In the genomic region with DNA sequence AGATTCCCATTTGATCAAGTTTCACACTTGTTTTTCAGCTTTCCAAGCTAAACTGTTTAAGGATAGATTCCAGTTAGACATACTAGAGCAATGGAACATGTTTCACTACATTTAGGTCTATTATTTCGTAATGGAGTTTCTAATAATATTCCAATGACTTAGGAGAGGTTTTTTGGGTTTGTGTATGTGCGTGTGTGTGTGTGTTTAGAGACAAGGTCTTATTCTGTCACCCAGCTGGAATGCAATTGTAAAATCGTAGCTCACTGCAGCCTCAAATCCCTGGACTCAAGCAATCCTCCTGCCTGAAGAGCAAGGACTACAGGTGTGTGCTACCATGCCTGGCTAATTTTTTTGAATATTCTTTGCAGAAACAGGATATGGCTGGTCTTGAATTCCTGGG, we compare ENCODE assay signal across 21 cellular contexts.
"Had no signal": no experiment of that assay in that cellular context is flagged by ENCODE, and none has a peak within 500 bp of the region (broad histone marks: within the 10 kb centered on the region; RNA-seq: fewer than 3 reads in every experiment).

No MANE protein-coding gene starts in this region.

- H3K4me3 Mint-ChIP-seq: activated naive CD4-positive, alpha-beta T cell treated with anti-CD3 and anti-CD28 coated beads, Interleukin-2, amount 10 ng/mL, durations not matched to agents 7 days and 5 days; activated naive CD8-positive, alpha-beta T cell treated with anti-CD3 and anti-CD28 coated beads, Interleukin-2, amount 50 U/mL, for 24 hours; immature natural killer cell; natural killer cell treated with Interleukin-12 subunit alpha and Interleukin-12 subunit beta and Interleukin-15 and Interleukin-18, amount 100 ng/mL, for 72 hours had no signal

- H3K4me1 Mint-ChIP-seq: activated naive CD4-positive, alpha-beta T cell treated with anti-CD3 and anti-CD28 coated beads, Interleukin-2, amount 10 ng/mL, durations not matched to agents 7 days and 5 days; activated naive CD8-positive, alpha-beta T cell treated with anti-CD3 and anti-CD28 coated beads, Interleukin-2, amount 50 U/mL, for 24 hours; immature natural killer cell had no signal

- H3K4me3 ChIP-seq: ascending aorta, gastroesophageal sphincter, heart right ventricle, spleen had no signal

- H3K4me1 ChIP-seq: ascending aorta, gastroesophageal sphincter, heart right ventricle, parathyroid adenoma, spleen had no signal

- DNase-seq: activated CD4-positive, alpha-beta T cell treated with anti-CD3 and anti-CD28 coated beads for 1 hour; activated CD8-positive, alpha-beta memory T cell treated with anti-CD3 and anti-CD28 coated beads for 24 hours; activated CD8-positive, alpha-beta memory T cell treated with anti-CD3 and anti-CD28 coated beads, Interleukin-2, amount 50 U/mL, for 48 hours; activated effector memory CD4-positive, alpha-beta T cell treated with Interleukin-2 at 50 U/mL for 16 hours; activated naive CD4-positive, alpha-beta T cell treated with anti-CD3 and anti-CD28 coated beads, Interleukin-2, amount 10 ng/mL, durations not matched to agents 7 days and 5 days; activated naive CD8-positive, alpha-beta T cell treated with anti-CD3 and anti-CD28 coated beads, Interleukin-2, amount 50 U/mL, for 24 hours; activated T-cell treated with anti-CD3 and anti-CD28 coated beads, Interleukin-2, amount 50 U/mL, for 48 hours; effector CD4-positive, alpha-beta T cell; heart right ventricle; immature natural killer cell; mesendoderm; spleen; stimulated activated naive CD4-positive, alpha-beta T cell; T-helper 2 cell had no signal

- H3K9me3 ChIP-seq: ascending aorta, gastroesophageal sphincter had no signal

- H3K36me3 ChIP-seq: ascending aorta, gastroesophageal sphincter, heart right ventricle, spleen had no signal

- H3K27ac Mint-ChIP-seq: activated naive CD4-positive, alpha-beta T cell treated with anti-CD3 and anti-CD28 coated beads, Interleukin-2, amount 10 ng/mL, durations not matched to agents 7 days and 5 days; activated naive CD8-positive, alpha-beta T cell treated with anti-CD3 and anti-CD28 coated beads, Interleukin-2, amount 50 U/mL, for 24 hours; immature natural killer cell; natural killer cell treated with Interleukin-12 subunit alpha and Interleukin-12 subunit beta and Interleukin-15 and Interleukin-18, amount 100 ng/mL, for 72 hours had no signal

- H3K27ac ChIP-seq: ascending aorta, gastroesophageal sphincter, heart right ventricle, parathyroid adenoma, spleen, VCaP had no signal

- H3K36me3 Mint-ChIP-seq: activated naive CD4-positive, alpha-beta T cell treated with anti-CD3 and anti-CD28 coated beads, Interleukin-2, amount 10 ng/mL, durations not matched to agents 7 days and 5 days; immature natural killer cell had no signal

- H3K27me3 Mint-ChIP-seq: activated naive CD4-positive, alpha-beta T cell treated with anti-CD3 and anti-CD28 coated beads, Interleukin-2, amount 10 ng/mL, durations not matched to agents 7 days and 5 days; activated naive CD8-positive, alpha-beta T cell treated with anti-CD3 and anti-CD28 coated beads, Interleukin-2, amount 50 U/mL, for 24 hours; natural killer cell treated with Interleukin-12 subunit alpha and Interleukin-12 subunit beta and Interleukin-15 and Interleukin-18, amount 100 ng/mL, for 72 hours had no signal

- ATAC-seq: activated naive CD8-positive, alpha-beta T cell treated with anti-CD3 and anti-CD28 coated beads, Interleukin-2, amount 50 U/mL, for 24 hours; esophagus mucosa; gastroesophageal sphincter; heart right ventricle; natural killer cell treated with Interleukin-12 subunit alpha and Interleukin-12 subunit beta and Interleukin-15 and Interleukin-18, amount 100 ng/mL, for 72 hours; sciatic nerve had no signal

- H3K27me3 ChIP-seq: ascending aorta, gastroesophageal sphincter, heart right ventricle, spleen had no signal
